ENCODE assay signal across 9 cellular contexts in genomic region chr5:154395407-154396106, GRCh38. TPM values are rescaled to one million over a fixed set of nuclear protein-coding genes. Genes with fewer than 3 reads are reported as not detected.
DNase-seq lines count a peak whose midpoint lies in the region; ATAC-seq and TF ChIP-seq lines count a peak whose summit lies in the region.
"Had no signal": no experiment of that assay in that cellular context is flagged by ENCODE, and none has a peak within 500 bp of the region (broad histone marks: within the 10 kb centered on the region; RNA-seq: fewer than 3 reads in every experiment).

No MANE protein-coding gene starts in this region.

- no peak for TF ChIP-seq CTCF in CD14-positive monocyte (IDR thresholded peaks at IDR 0.05)

- H3K36me3 Mint-ChIP-seq in memory B cell: peaks cover 28% of the 10 kb centered on the region
- peaks cover 8% of the 10 kb centered on the region for H3K36me3 Mint-ChIP-seq in activated naive CD8-positive, alpha-beta T cell treated with anti-CD3 and anti-CD28 coated beads for 36 hours
- peaks cover 42 to 45% of the 10 kb centered on the region in 2 donors for H3K36me3 Mint-ChIP-seq in CD14-positive monocyte

- H3K4me1 Mint-ChIP-seq in memory B cell (peaks cover 16% of the 10 kb centered on the region), CD14-positive monocyte (peaks cover 2% of the 10 kb centered on the region)
- peaks cover 2% of the 10 kb centered on the region for H3K4me1 Mint-ChIP-seq in activated naive CD8-positive, alpha-beta T cell treated with anti-CD3 and anti-CD28 coated beads for 36 hours

- H3K27me3 Mint-ChIP-seq in memory B cell: no peaks in the 10 kb centered on the region
- no peaks in the 10 kb centered on the region for H3K27me3 Mint-ChIP-seq in activated naive CD8-positive, alpha-beta T cell treated with anti-CD3 and anti-CD28 coated beads for 36 hours
- peaks cover 0 to 1% (median 0%) of the 10 kb centered on the region in 3 donors for H3K27me3 Mint-ChIP-seq in CD14-positive monocyte (ENCODE audit: low read depth in 3 of 3)

- ATAC-seq in HG03025 (IDR thresholded peaks at IDR 0.05; ENCODE audit: low FRiP score, unreplicated experiment): peak; percentile 76
- ATAC-seq in memory B cell (ENCODE audit: low read depth): peak; percentile 97

- H3K27ac Mint-ChIP-seq in memory B cell (peak overlapping the region; percentile 78), CD14-positive monocyte (peak overlapping the region in 1 of 7 donors; percentile 73)
- H3K27ac Mint-ChIP-seq in activated naive CD8-positive, alpha-beta T cell treated with anti-CD3 and anti-CD28 coated beads for 36 hours: no peak overlapping the region

- intact Hi-C loops in CD14-positive monocyte (cut with micrococcal nuclease): no loop called here

- H3K9me3 Mint-ChIP-seq in memory B cell: no peaks in the 10 kb centered on the region
- no peaks in the 10 kb centered on the region for H3K9me3 Mint-ChIP-seq in activated naive CD8-positive, alpha-beta T cell treated with anti-CD3 and anti-CD28 coated beads for 36 hours
- H3K9me3 Mint-ChIP-seq in CD14-positive monocyte: peaks cover 0 to 2% (median 0%) of the 10 kb centered on the region in 7 donors

- H3K4me3 Mint-ChIP-seq in memory B cell (peak overlapping the region; percentile 63), CD14-positive monocyte (no peak overlapping the region)
- no peak overlapping the region for H3K4me3 Mint-ChIP-seq in activated naive CD8-positive, alpha-beta T cell treated with anti-CD3 and anti-CD28 coated beads for 36 hours

- DNase-seq in GM19238 (ENCODE audit: insufficient read length, low spot score) (peak; percentile 18), RPMI7951 (ENCODE audit: low read depth) (peak; percentile 7), memory B cell (ENCODE audit: low spot score in 2 of 2) (peak; percentile 19 to 53), NOMO-1 (lab: John Stamatoyannopoulos, UW; ENCODE audit: unreplicated experiment in 2 of 2) (no peak), CD14-positive monocyte (ENCODE audit: low spot score) (no peak)
- no peak for DNase-seq in activated naive CD8-positive, alpha-beta T cell treated with anti-CD3 and anti-CD28 coated beads for 36 hours
- DNase-seq in stimulated activated CD4-positive, alpha-beta T cell treated with anti-CD3 and anti-CD28 coated beads, Interleukin-4, amount 100 ng/mL, for 4 hours: no peak
- DNase-seq: stimulated activated CD4-positive, alpha-beta T cell treated with anti-CD3 and anti-CD28 coated beads, Interleukin-2, amount 100 ng/mL, for 24 hours had no signal

RNA-seq across cellular contexts. Expression of gene SAP30L, which starts 50.2 kb away (rescaled TPM):
- total RNA-seq in RPMI7951 (2014; rRNA removed; shearing (Covaris generic)): 34.9 and 37.6 TPM in 2 replicates
- 10 to 100 TPM; 24.8 to 25.8 TPM for total RNA-seq in activated naive CD8-positive, alpha-beta T cell treated with anti-CD3 and anti-CD28 coated beads for 36 hours
- polyA plus RNA-seq in CD14-positive monocyte: 10 to 100 TPM; 21.1 to 36.1 TPM

Comparison
In these comparisons a context has a peak if more than half of its experiments do, and no peak if none do; other contexts are left out.
1. DNase-seq: peak in GM19238 (single experiment), RPMI7951 (single experiment) and memory B cell (2 of 2); none in activated naive CD8-positive, alpha-beta T cell treated with anti-CD3 and anti-CD28 coated beads for 36 hours (single experiment), NOMO-1 (0 of 2), stimulated activated CD4-positive, alpha-beta T cell treated with anti-CD3 and anti-CD28 coated beads, Interleukin-4, amount 100 ng/mL, for 4 hours (0 of 2) and CD14-positive monocyte (single experiment).